ENCODE assay signal across 1 cellular context in the genomic region with DNA sequence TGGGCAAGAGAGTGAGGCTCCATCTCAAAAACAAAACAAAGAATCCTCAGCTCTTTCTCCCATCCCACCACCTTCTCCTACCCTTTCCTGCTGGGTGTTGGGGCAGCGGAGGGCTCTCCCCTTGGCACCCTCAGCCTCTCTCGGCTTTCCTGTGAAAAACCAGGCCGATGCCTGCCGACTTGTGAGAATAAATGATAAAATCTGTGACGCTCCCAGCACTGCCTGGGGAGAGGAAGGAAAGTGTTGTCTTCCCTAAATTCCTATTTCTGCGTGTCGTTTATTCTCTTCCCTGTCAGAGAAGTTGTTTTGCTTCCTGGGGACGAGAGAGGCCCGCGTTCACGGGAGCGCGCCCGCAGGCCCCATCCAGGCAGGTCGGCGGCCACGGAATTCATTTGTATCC.
TF ChIP-seq lines count a peak whose summit lies in the region.

No MANE protein-coding gene starts in this region.

TF ChIP-seq in H1, 55 proteins besides CTCF, POLR2A, EP300 and RAD21:
- TF ChIP-seq SP2 (IDR thresholded peaks at IDR 0.05; ENCODE audit: low read length): no peak
- TF ChIP-seq CEBPB (IDR thresholded peaks at IDR 0.05; ENCODE audit: low read depth, low read length): no peak
- TF ChIP-seq NRF1 (IDR thresholded peaks at IDR 0.05; ENCODE audit: low read depth, low read length): no peak
- no peak for TF ChIP-seq BRCA1 (IDR thresholded peaks at IDR 0.05; ENCODE audit: low read depth, low read length)
- TF ChIP-seq HDAC2 (IDR thresholded peaks at IDR 0.05; ENCODE audit: borderline replicate concordance in 1 of 2, low read depth in 2 of 2, low read length in 2 of 2): no peak
